22 cellular contexts compared by ENCODE assay signal in the genomic region with DNA sequence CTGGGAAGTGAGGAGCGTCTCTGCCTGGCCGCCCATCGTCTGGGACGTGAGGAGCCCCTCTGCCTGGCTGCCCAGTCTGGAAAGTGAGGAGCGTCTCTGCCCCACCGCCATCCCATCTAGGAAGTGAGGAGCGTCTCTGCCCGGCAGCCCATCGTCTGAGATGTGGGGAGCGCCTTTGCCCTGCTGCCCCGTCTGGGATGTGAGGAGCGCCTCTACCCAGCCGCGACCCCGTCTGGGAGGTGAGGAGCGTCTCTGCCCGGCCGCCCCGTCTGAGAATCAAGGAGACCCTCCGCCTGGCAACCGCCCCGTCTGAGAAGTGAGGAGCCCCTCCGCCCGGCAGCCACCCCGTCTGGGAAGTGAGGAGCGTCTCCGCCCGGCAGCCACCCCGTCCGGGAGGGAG. TPM values are rescaled to one million over a fixed set of nuclear protein-coding genes. Genes with fewer than 3 reads are reported as not detected.
"Had no signal": no experiment of that assay in that cellular context is flagged by ENCODE, and none has a peak within 500 bp of the region (broad histone marks: within the 10 kb centered on the region; RNA-seq: fewer than 3 reads in every experiment).

No MANE protein-coding gene starts in this region.

RNA-seq across cellular contexts. Expression of a gene that starts 3.4 kb away (rescaled TPM):
- total RNA-seq: renal cortical epithelial cell, skeletal muscle tissue had no signal
- polyA plus RNA-seq: naive thymus-derived CD4-positive, alpha-beta T cell; naive thymus-derived CD8-positive, alpha-beta T cell had no signal

RNA-seq across cellular contexts. Expression of a gene that starts 19.9 kb away (rescaled TPM):
- total RNA-seq: naive thymus-derived CD4-positive, alpha-beta T cell; naive thymus-derived CD8-positive, alpha-beta T cell; natural killer cell; neural crest cell; occipital lobe; osteoblast; osteocyte; posterior vena cava; progenitor cell of endocrine pancreas; psoas muscle; pulmonary artery endothelial cell; renal cortical epithelial cell; right atrium auricular region; right cardiac atrium; sciatic nerve; skeletal muscle tissue; smooth muscle cell; spleen had no signal
- polyA plus RNA-seq: naive thymus-derived CD4-positive, alpha-beta T cell; naive thymus-derived CD8-positive, alpha-beta T cell; neural cell; ovary; pancreas; small intestine; smooth muscle cell; spleen had no signal
